Comparison of ENCODE assay signal across 7 cellular contexts in genomic region chr11:76318744-76319384, GRCh38.
A peak's percentile ranks its signal among the peaks of the same experiment; 100 is the strongest.
DNase-seq lines count a peak whose midpoint lies in the region; TF ChIP-seq lines count a peak whose summit lies in the region.

No MANE protein-coding gene starts in this region.

- TF ChIP-seq CTCF in GM13976 (IDR thresholded peaks at IDR 0.05; ENCODE audit: borderline replicate concordance, control extremely low read depth, extremely low read depth, insufficient read depth, missing control alignments) (peak; percentile 96), epithelial cell of esophagus (IDR thresholded peaks at IDR 0.05; ENCODE audit: insufficient read depth, low read depth, low read length, missing control alignments) (peak; percentile 91)

- H3K4me1 ChIP-seq in NT2/D1 (ENCODE audit: insufficient read depth, insufficient read length) = peaks cover 16% of the 10 kb centered on the region

- H3K4me3 ChIP-seq in NT2/D1 (ENCODE audit: insufficient read length, low read depth) = no peak overlapping the region
- H3K4me3 ChIP-seq in epithelial cell of esophagus (ENCODE audit: low read length) = no peak overlapping the region

- H3K9me3 ChIP-seq in NT2/D1 (ENCODE audit: insufficient read depth, low read length) = no peaks in the 10 kb centered on the region

- peaks cover 38% of the 10 kb centered on the region for H3K27me3 ChIP-seq in NT2/D1 (ENCODE audit: insufficient read depth, insufficient read length)

- no peak overlapping the region for H3K9ac ChIP-seq in NT2/D1 (ENCODE audit: insufficient read length, low read depth)

- peak; percentile 88 for DNase-seq in GM13976 (ENCODE audit: low spot score)
- DNase-seq in HuH-7 (ENCODE audit: low spot score) = peak; percentile 87
- peak; percentile 76 for DNase-seq in NT2/D1 (ENCODE audit: low read depth, low spot score)
- DNase-seq in activated CD8-positive, alpha-beta memory T cell treated with anti-CD3 and anti-CD28 coated beads, Interleukin-2, amount 50 U/mL, for 1 hour (ENCODE audit: extremely low read depth) = peak; percentile 74
- DNase-seq in epithelial cell of esophagus (ENCODE audit: low read depth) = peak; percentile 84
- DNase-seq in myocyte (ENCODE audit: low read depth) = peak; percentile 71
- peak; percentile 70 to 80 for DNase-seq in stimulated activated CD8-positive, alpha-beta memory T cell treated with anti-CD3 and anti-CD28 coated beads, Interleukin-7, amount 100 ng/mL, for 1 hour (ENCODE audit: low read depth in 2 of 2)

- in situ Hi-C loops in GM13976 (cut with MboI; ENCODE audit: low sequenced_read_pairs, unreplicated experiment) = loop anchor here (10.0 kb wide), 2 partner anchors 104 to 424 kb away; no protein-coding TSS in a partner anchor

- H3K36me3 ChIP-seq in NT2/D1 (ENCODE audit: insufficient read depth, insufficient read length, low read length) = no peaks in the 10 kb centered on the region
